19 cellular contexts compared by ENCODE assay signal in genomic region chr21:41061701-41062100, GRCh38.
DNase-seq lines count a peak whose midpoint lies in the region; FAIRE-seq and TF ChIP-seq lines count a peak whose summit lies in the region.
"Had no signal": no experiment of that assay in that cellular context is flagged by ENCODE, and none has a peak within 500 bp of the region (broad histone marks: within the 10 kb centered on the region; RNA-seq: fewer than 3 reads in every experiment).

No MANE protein-coding gene starts in this region.

- TF ChIP-seq POLR2A in esophagus muscularis mucosa (IDR thresholded peaks at IDR 0.05; ENCODE audit: low read depth) = no peak
- no peak for TF ChIP-seq POLR2A in vagina (IDR thresholded peaks at IDR 0.05)

- H3K79me1 ChIP-seq in neuronal stem cell (ENCODE audit: low read depth, low read length) = no peaks in the 10 kb centered on the region

- H3K36me3 ChIP-seq in esophagus muscularis mucosa = no peaks in the 10 kb centered on the region
- no peaks in the 10 kb centered on the region for H3K36me3 ChIP-seq in neuronal stem cell (replicated peaks in 1 of 2; ENCODE audit: control insufficient read depth in 2 of 2, insufficient read depth in 2 of 2, low read length in 2 of 2)
- H3K36me3 ChIP-seq in vagina = no peaks in the 10 kb centered on the region
- H3K36me3 ChIP-seq: BE2C, BLaER1 had no signal

- no peak overlapping the region for H4K8ac ChIP-seq in neuronal stem cell (ENCODE audit: low read depth, low read length)

- no peak for TF ChIP-seq CTCF in esophagus muscularis mucosa (IDR thresholded peaks at IDR 0.05)
- no peak for TF ChIP-seq CTCF in vagina (IDR thresholded peaks at IDR 0.05)
- TF ChIP-seq CTCF in D721Med (IDR thresholded peaks at IDR 0.05; ENCODE audit: insufficient read depth, missing control alignments) = no peak

- no peak overlapping the region for H3K14ac ChIP-seq in neuronal stem cell (ENCODE audit: low read length)

- H2BK15ac ChIP-seq in neuronal stem cell (ENCODE audit: low read length) = no peak overlapping the region

- DNase-seq in esophagus muscularis mucosa (ENCODE audit: extremely low spot score) (peak; percentile 45), neuronal stem cell (ENCODE audit: low spot score) (no peak), vagina (ENCODE audit: extremely low spot score in 2 of 2) (peak; percentile 47 to 61), mesenteric fat pad (ENCODE audit: low spot score) (no peak), D721Med (ENCODE audit: insufficient read length, low spot score) (no peak)
- DNase-seq: 8988T; ACHN; BE2C; C1 segment of cervical spinal cord; CD4-positive, alpha-beta memory T cell; CD4-positive, CD25-positive, alpha-beta regulatory T cell; CD8-positive, alpha-beta memory T cell; DMS79 treated with DMSO at 0.1 percent for 48 hours; GF-D8 had no signal

- H3K4me3 ChIP-seq in esophagus muscularis mucosa (no peak overlapping the region), neuronal stem cell (ENCODE audit: low read length in 2 of 2) (no peak overlapping the region), vagina (no peak overlapping the region)
- H3K4me3 ChIP-seq: BLaER1 had no signal

- H3K18ac ChIP-seq in neuronal stem cell (ENCODE audit: low read length) = no peak overlapping the region

- intact Hi-C loops in esophagus muscularis mucosa (cut with DNase I) (no loop called here), vagina (cut with DNase I) (loop anchor here (10.0 kb wide), 1 partner anchor 917 kb away; no protein-coding TSS in a partner anchor)

- H3K9me3 ChIP-seq in esophagus muscularis mucosa (no peaks in the 10 kb centered on the region), neuronal stem cell (replicated peaks in 1 of 2; ENCODE audit: control insufficient read depth in 2 of 2, insufficient read depth in 1 of 2, low read depth in 1 of 2, low read length in 2 of 2) (peaks cover 0 to 1% of the 10 kb centered on the region in 2 donors), vagina (no peaks in the 10 kb centered on the region)
- H3K9me3 ChIP-seq: BE2C, BLaER1 had no signal

- no peak overlapping the region for H2BK5ac ChIP-seq in neuronal stem cell (ENCODE audit: low read length)

- TF ChIP-seq EP300 in esophagus muscularis mucosa (IDR thresholded peaks at IDR 0.05) = no peak

- H3K27ac ChIP-seq in esophagus muscularis mucosa (replicated peaks in 1 of 4) = no peak overlapping the region
- H3K27ac ChIP-seq in neuronal stem cell (replicated peaks; ENCODE audit: low read length) = no peak overlapping the region
- H3K27ac ChIP-seq in vagina = no peak overlapping the region
- H3K27ac ChIP-seq: BLaER1 had no signal

- 87% methylated on average over 7 of the region's 7 CpGs for WGBS in esophagus muscularis mucosa
- 100% methylated on average over 2 of the region's 7 CpGs; no CpG with 5 or more reads in 1 of the 2 donors for WGBS in neuronal stem cell (ENCODE audit: extremely low coverage in 2 of 2, insufficient read length in 2 of 2, insufficient replicate concordance in 1 of 2), 2 donors

- no peak overlapping the region for H2AFZ ChIP-seq in neuronal stem cell (ENCODE audit: low read length)

- FAIRE-seq in D721Med (lab: Jason Lieb, UNC) = no peak
- FAIRE-seq: A204.1, G401.6, GM12891, GM19239 had no signal

- peak overlapping the region; percentile 14 for H4K91ac ChIP-seq in neuronal stem cell (ENCODE audit: low read depth, low read length, poor library complexity)

- H2BK12ac ChIP-seq in neuronal stem cell (ENCODE audit: low read length) = no peak overlapping the region

- H3K9ac ChIP-seq in neuronal stem cell (ENCODE audit: low read depth, low read length, poor library complexity) = peak overlapping the region; percentile 5
- H3K9ac ChIP-seq: BLaER1 had no signal

- H3K27me3 ChIP-seq in esophagus muscularis mucosa (peaks cover 0 to 7% (median 0%) of the 10 kb centered on the region in 4 donors), neuronal stem cell (ENCODE audit: control insufficient read depth in 3 of 3, insufficient read depth in 3 of 3, low read depth in 1 of 3, low read length in 3 of 3) (no peaks in the 10 kb centered on the region), vagina (no peaks in the 10 kb centered on the region)
- H3K27me3 ChIP-seq: BE2C, BLaER1 had no signal

- H2BK120ac ChIP-seq in neuronal stem cell (ENCODE audit: low read depth, low read length) = peak overlapping the region; percentile 9

- no peak overlapping the region for H3K4me2 ChIP-seq in neuronal stem cell (ENCODE audit: insufficient read depth, low read length, poor library complexity, severe bottlenecking)
- H3K4me2 ChIP-seq: BLaER1 had no signal

- no peaks in the 10 kb centered on the region for H3K4me1 ChIP-seq in esophagus muscularis mucosa
- H3K4me1 ChIP-seq in neuronal stem cell (ENCODE audit: control insufficient read depth in 2 of 2, insufficient read depth in 1 of 2, low read depth in 1 of 2, low read length in 2 of 2) = peaks cover 0 to 2% of the 10 kb centered on the region in 2 donors
- H3K4me1 ChIP-seq in vagina = no peaks in the 10 kb centered on the region
- H3K4me1 ChIP-seq: BE2C, BLaER1 had no signal

- no peak overlapping the region for H3K23ac ChIP-seq in neuronal stem cell (ENCODE audit: low read depth, low read length, poor library complexity)

- no peak overlapping the region for H2AK5ac ChIP-seq in neuronal stem cell (ENCODE audit: low read depth, low read length)

- no peak overlapping the region for H3K4ac ChIP-seq in neuronal stem cell (ENCODE audit: low read length)

Comparison
In these comparisons a context has a peak if more than half of its experiments do, and no peak if none do; other contexts are left out.
1. DNase-seq: peak in esophagus muscularis mucosa (single experiment) and vagina (2 of 2); none in neuronal stem cell (single experiment), mesenteric fat pad (single experiment) and D721Med (single experiment).